Comparison of ENCODE assay signal across 11 cellular contexts in genomic region chr7:52161483-52161882, GRCh38.
"Had no signal": no experiment of that assay in that cellular context is flagged by ENCODE, and none has a peak within 500 bp of the region (broad histone marks: within the 10 kb centered on the region; RNA-seq: fewer than 3 reads in every experiment).

No MANE protein-coding gene starts in this region.

- DNase-seq: GM23248, GOT3, H7, H9, HCEC 1CT, HFFc6 had no signal

- H3K9me3 ChIP-seq: HAP-1 had no signal

- ATAC-seq: GM23338, HCT116 had no signal

- H3K36me3 ChIP-seq: HAP-1 had no signal

- FAIRE-seq: H1, H54 had no signal

- H3K4me3 ChIP-seq: GM23248, GM23338, HAP-1 had no signal

- H3K9ac ChIP-seq: GM23248 had no signal

- H2AFZ ChIP-seq: GM23248, GM23338 had no signal

- H3K4me2 ChIP-seq: GM23338 had no signal

- H3K4me1 ChIP-seq: HAP-1 had no signal

- H3K27ac ChIP-seq: GM23248 had no signal
